ENCODE assay signal across 1 cellular context in the genomic region with DNA sequence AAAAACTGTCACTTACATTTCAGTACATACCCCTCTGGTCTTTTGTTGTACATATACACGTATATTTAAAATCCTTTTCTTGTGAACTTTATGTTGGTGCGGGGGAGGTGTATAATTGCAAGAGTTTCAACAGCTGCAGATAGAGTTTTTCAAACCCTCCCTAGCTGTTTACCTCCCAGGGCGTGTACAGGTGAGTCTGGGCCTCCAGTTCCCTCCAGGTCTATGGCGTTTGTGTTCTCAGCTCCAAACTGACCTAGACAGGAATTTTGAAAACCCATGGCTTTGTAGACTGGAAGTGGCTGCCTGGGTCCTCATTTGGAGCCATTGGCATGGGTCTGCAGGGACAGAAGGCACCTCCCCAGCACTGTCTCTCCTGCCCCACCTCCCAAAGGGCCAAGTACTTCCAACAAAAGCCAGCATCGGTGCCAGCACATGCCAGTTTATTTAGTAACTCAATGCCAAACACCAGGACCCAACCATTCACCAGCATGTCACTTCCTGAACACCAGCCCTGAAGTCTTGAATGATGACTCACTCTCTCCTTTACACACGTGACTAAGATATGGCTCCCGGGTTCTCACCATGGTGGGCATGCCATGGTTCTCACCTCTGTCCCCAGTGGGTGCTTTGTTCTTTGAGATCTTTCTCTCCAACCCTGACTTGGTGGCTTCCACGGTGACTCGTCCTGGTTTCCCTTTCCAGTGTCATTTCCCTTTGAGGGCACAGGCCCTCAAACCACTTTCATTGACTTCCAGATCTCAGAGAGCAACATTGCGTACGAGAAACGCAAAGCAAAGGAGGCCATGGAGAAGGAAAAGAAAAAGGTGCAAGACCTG.
TF ChIP-seq lines count a peak whose summit lies in the region.

No MANE protein-coding gene starts in this region.

TF ChIP-seq in HEK293, 187 proteins besides CTCF, POLR2A, EP300 and RAD21 (continued from another document):
- TF ChIP-seq, protein P1, sequence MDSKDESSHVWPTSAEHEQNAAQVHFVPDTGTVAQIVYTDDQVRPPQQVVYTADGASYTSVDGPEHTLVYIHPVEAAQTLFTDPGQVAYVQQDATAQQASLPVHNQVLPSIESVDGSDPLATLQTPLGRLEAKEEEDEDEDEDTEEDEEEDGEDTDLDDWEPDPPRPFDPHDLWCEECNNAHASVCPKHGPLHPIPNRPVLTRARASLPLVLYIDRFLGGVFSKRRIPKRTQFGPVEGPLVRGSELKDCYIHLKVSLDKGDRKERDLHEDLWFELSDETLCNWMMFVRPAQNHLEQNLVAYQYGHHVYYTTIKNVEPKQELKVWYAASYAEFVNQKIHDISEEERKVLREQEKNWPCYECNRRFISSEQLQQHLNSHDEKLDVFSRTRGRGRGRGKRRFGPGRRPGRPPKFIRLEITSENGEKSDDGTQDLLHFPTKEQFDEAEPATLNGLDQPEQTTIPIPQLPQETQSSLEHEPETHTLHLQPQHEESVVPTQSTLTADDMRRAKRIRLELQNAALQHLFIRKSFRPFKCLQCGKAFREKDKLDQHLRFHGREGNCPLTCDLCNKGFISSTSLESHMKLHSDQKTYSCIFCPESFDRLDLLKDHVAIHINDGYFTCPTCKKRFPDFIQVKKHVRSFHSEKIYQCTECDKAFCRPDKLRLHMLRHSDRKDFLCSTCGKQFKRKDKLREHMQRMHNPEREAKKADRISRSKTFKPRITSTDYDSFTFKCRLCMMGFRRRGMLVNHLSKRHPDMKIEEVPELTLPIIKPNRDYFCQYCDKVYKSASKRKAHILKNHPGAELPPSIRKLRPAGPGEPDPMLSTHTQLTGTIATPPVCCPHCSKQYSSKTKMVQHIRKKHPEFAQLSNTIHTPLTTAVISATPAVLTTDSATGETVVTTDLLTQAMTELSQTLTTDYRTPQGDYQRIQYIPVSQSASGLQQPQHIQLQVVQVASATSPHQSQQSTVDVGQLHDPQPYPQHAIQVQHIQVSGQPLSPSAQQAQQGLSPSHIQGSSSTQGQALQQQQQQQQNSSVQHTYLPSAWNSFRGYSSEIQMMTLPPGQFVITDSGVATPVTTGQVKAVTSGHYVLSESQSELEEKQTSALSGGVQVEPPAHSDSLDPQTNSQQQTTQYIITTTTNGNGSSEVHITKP (tag by site-specific recombination; IDR thresholded peaks at IDR 0.05): peak; percentile 98
- TF ChIP-seq ZNF529 (tag by site-specific recombination; IDR thresholded peaks at IDR 0.05; ENCODE audit: insufficient replicate concordance) (no peak), SP2 (tag by site-specific recombination; IDR thresholded peaks at IDR 0.05) (no peak), ZNF768 (tag by site-specific recombination; IDR thresholded peaks at IDR 0.05) (no peak), ZNF530 (tag by site-specific recombination; IDR thresholded peaks at IDR 0.05; ENCODE audit: low read depth) (no peak), ZNF600 (tag by site-specific recombination; IDR thresholded peaks at IDR 0.05) (peak; percentile 82), ZNF335 (tag by site-specific recombination; conservative IDR thresholded peaks at IDR 0.05) (peak; percentile 48), ZNF133 (tag by site-specific recombination; IDR thresholded peaks at IDR 0.05) (no peak), PRDM1 (tag by site-specific recombination; IDR thresholded peaks at IDR 0.05) (peak; percentile 71), ZNF138 (tag by site-specific recombination; IDR thresholded peaks at IDR 0.05; ENCODE audit: borderline replicate concordance) (no peak), SP7 (tag by site-specific recombination; IDR thresholded peaks at IDR 0.05) (peak; percentile 24; the same call in 1 of the 2 replicates), ZBTB1 (tag by site-specific recombination; IDR thresholded peaks at IDR 0.05) (no peak), YY2 (tag by site-specific recombination; IDR thresholded peaks at IDR 0.05) (peak; percentile 56)
- TF ChIP-seq, protein P2, sequence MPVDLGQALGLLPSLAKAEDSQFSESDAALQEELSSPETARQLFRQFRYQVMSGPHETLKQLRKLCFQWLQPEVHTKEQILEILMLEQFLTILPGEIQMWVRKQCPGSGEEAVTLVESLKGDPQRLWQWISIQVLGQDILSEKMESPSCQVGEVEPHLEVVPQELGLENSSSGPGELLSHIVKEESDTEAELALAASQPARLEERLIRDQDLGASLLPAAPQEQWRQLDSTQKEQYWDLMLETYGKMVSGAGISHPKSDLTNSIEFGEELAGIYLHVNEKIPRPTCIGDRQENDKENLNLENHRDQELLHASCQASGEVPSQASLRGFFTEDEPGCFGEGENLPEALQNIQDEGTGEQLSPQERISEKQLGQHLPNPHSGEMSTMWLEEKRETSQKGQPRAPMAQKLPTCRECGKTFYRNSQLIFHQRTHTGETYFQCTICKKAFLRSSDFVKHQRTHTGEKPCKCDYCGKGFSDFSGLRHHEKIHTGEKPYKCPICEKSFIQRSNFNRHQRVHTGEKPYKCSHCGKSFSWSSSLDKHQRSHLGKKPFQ (tag by site-specific recombination; IDR thresholded peaks at IDR 0.05): peak; percentile 89
